ENCODE assay signal across 1 cellular context in genomic region chr5:181207214-181207959, GRCh38.
A peak's percentile ranks its signal among the peaks of the same experiment; 100 is the strongest.
TF ChIP-seq lines count a peak whose summit lies in the region.

No MANE protein-coding gene starts in this region.

TF ChIP-seq in K562, 482 proteins besides CTCF, POLR2A, EP300 and RAD21 (continued from another document and continues in another):
- TF ChIP-seq ZNF668 (CRISPR knock-in tag; IDR thresholded peaks at IDR 0.05) (no peak), CHCHD3 (CRISPR knock-in tag; IDR thresholded peaks at IDR 0.05) (no peak), DNMT1 (IDR thresholded peaks at IDR 0.05) (no peak), SPI1 (IDR thresholded peaks at IDR 0.05; ENCODE audit: borderline replicate concordance, low read depth, low read length) (no peak), ZNF318 (IDR thresholded peaks at IDR 0.05; ENCODE audit: borderline replicate concordance in 1 of 2, low read depth in 1 of 2) (no peak), HINFP (tag; conservative IDR thresholded peaks at IDR 0.05; ENCODE audit: low read depth) (no peak), E2F5 (CRISPR knock-in tag; IDR thresholded peaks at IDR 0.05) (no peak), ZNF778 (CRISPR knock-in tag; IDR thresholded peaks at IDR 0.05) (no peak), PHF20 (IDR thresholded peaks at IDR 0.05; ENCODE audit: partially characterized antibody) (no peak), IRF9 (tag; IDR thresholded peaks at IDR 0.05) (no peak), ZEB2 (IDR thresholded peaks at IDR 0.05) (no peak), ZNF431 (CRISPR knock-in tag; IDR thresholded peaks at IDR 0.05) (0 out of 2 replicates have a peak, but pooled peaks have one; percentile 33), E2F4 (CRISPR knock-in tag; IDR thresholded peaks at IDR 0.05; ENCODE audit: low read depth) (no peak), SNAPC5 (CRISPR knock-in tag; IDR thresholded peaks at IDR 0.05) (no peak), TCF7 (IDR thresholded peaks at IDR 0.05; ENCODE audit: borderline replicate concordance) (no peak), TEAD4 (IDR thresholded peaks at IDR 0.05; ENCODE audit: low read length) (peak; percentile 78), TEAD4 (CRISPR knock-in tag; IDR thresholded peaks at IDR 0.05; ENCODE audit: borderline replicate concordance) (no peak), FOXJ3 (CRISPR knock-in tag; IDR thresholded peaks at IDR 0.05) (no peak), ZNF224 (CRISPR knock-in tag; IDR thresholded peaks at IDR 0.05) (no peak), SMARCB1 (IDR thresholded peaks at IDR 0.05; ENCODE audit: insufficient read length, low read depth) (no peak), RBM39 (optimal IDR thresholded peaks at IDR 0.05; ENCODE audit: low read depth, low read length) (no peak), SMAD3 (CRISPR knock-in tag; conservative IDR thresholded peaks at IDR 0.05) (0 out of 2 replicates have a peak, but pooled peaks have one; percentile 18), HLTF (IDR thresholded peaks at IDR 0.05) (peak; percentile 62), BRD4 (IDR thresholded peaks at IDR 0.05) (peak; percentile 85; the same call in 1 of the 2 replicates), RBM34 (IDR thresholded peaks at IDR 0.05; ENCODE audit: borderline replicate concordance, insufficient read depth, low read length) (no peak), TFAM (CRISPR knock-in tag; conservative IDR thresholded peaks at IDR 0.05) (no peak), POLR2AphosphoS5 (IDR thresholded peaks at IDR 0.05; ENCODE audit: control insufficient read depth, insufficient read depth, low read depth, low read length) (no peak), TRIM25 (IDR thresholded peaks at IDR 0.05; ENCODE audit: borderline replicate concordance) (no peak), ZNF274 (IDR thresholded peaks at IDR 0.05; ENCODE audit: borderline replicate concordance, low read depth, low read length) (0 out of 2 replicates have a peak, but pooled peaks have one; percentile 49), NCOR1 (IDR thresholded peaks at IDR 0.05) (no peak), ELF2 (CRISPR knock-in tag; IDR thresholded peaks at IDR 0.05) (no peak), ZNF232 (CRISPR knock-in tag; IDR thresholded peaks at IDR 0.05) (no peak), POLR2G (IDR thresholded peaks at IDR 0.05; ENCODE audit: low read depth, low read length) (0 out of 2 replicates have a peak, but pooled peaks have one; percentile 29), USF2 (CRISPR knock-in tag; IDR thresholded peaks at IDR 0.05) (no peak), NFXL1 (CRISPR knock-in tag; IDR thresholded peaks at IDR 0.05) (0 out of 2 replicates have a peak, but pooled peaks have one; percentile 27), NCOA4 (IDR thresholded peaks at IDR 0.05; ENCODE audit: partially characterized antibody) (no peak), ZNF384 (IDR thresholded peaks at IDR 0.05; ENCODE audit: low read depth, low read length) (peak; percentile 67), CREM (IDR thresholded peaks at IDR 0.05; ENCODE audit: low read depth) (peak; percentile 62), U2AF1 (optimal IDR thresholded peaks at IDR 0.05; ENCODE audit: low read depth, low read length) (no peak), TFAP4 (CRISPR knock-in tag; IDR thresholded peaks at IDR 0.05; ENCODE audit: borderline replicate concordance) (no peak), ZNF146 (CRISPR knock-in tag; IDR thresholded peaks at IDR 0.05; ENCODE audit: unreplicated experiment) (no peak), TAF15 (IDR thresholded peaks at IDR 0.05; ENCODE audit: low read depth, low read length) (no peak), HDAC6 (IDR thresholded peaks at IDR 0.05; ENCODE audit: low read depth, low read length) (no peak), ZMIZ1 (IDR thresholded peaks at IDR 0.05; ENCODE audit: low read depth in 2 of 2, low read length in 2 of 2) (no peak), POLR3A (IDR thresholded peaks at IDR 0.05; ENCODE audit: borderline replicate concordance, extremely low read depth, insufficient read depth, insufficient read length) (peak; percentile 94), ZNF75A (CRISPR knock-in tag; IDR thresholded peaks at IDR 0.05) (0 out of 2 replicates have a peak, but pooled peaks have one; percentile 15), ARID1B (IDR thresholded peaks at IDR 0.05) (peak; percentile 6; the same call in 1 of the 2 replicates)
